ENCODE assay signal across 8 cellular contexts in genomic region chr1:37486680-37487618, GRCh38. TPM values are rescaled to one million over a fixed set of nuclear protein-coding genes. Genes with fewer than 3 reads are reported as not detected.
DNase-seq lines count a peak whose midpoint lies in the region; ATAC-seq and TF ChIP-seq lines count a peak whose summit lies in the region.

No MANE protein-coding gene starts in this region.

- intact Hi-C loops in left colon (cut with DNase I, micrococcal nuclease): no loop called here

- H3K4me3 ChIP-seq in GM12865 (ENCODE audit: low read depth, low read length): no peak overlapping the region

- TF ChIP-seq CTCF in 22Rv1 (IDR thresholded peaks at IDR 0.05) (peak; percentile 98), GM12865 (IDR thresholded peaks at IDR 0.05; ENCODE audit: insufficient read depth, low read depth, low read length, missing control alignments) (peak; percentile 97)

- no peak overlapping the region for H3K27ac ChIP-seq in 22Rv1

- DNase-seq in GM12865 (ENCODE audit: low read depth) (peak; percentile 77), NCI-H2171 (lab: John Stamatoyannopoulos, UW) (peak; percentile 26), cerebellar cortex (ENCODE audit: low spot score) (peak; percentile 70), left colon (peak; percentile 69 to 84)
- peak; percentile 88 for DNase-seq in activated CD4-positive, CD25-positive, alpha-beta regulatory T cell treated with anti-CD3 and anti-CD28 coated beads, Interleukin-2, amount 50 U/mL, for 72 hours
- DNase-seq in stimulated activated CD4-positive, alpha-beta T cell treated with anti-CD3 and anti-CD28 coated beads, Interleukin-2, amount 100 ng/mL, for 4 hours (ENCODE audit: low read depth): peak; percentile 54

- peak; percentile 78 for ATAC-seq in left colon
- no peak for ATAC-seq in GM21526 (IDR thresholded peaks at IDR 0.05; ENCODE audit: low FRiP score, unreplicated experiment)

RNA-seq across cellular contexts. Expression of gene ZC3H12A, which starts 12.6 kb away (rescaled TPM):
- total RNA-seq in left colon: 10 to 100 TPM; 24.0 to 61.6 TPM

RNA-seq across cellular contexts. Expression of gene MEAF6, which starts 27.6 kb away (rescaled TPM):
- total RNA-seq in left colon: 10 to 100 TPM; 38.1 to 41.4 TPM

Comparison
In these comparisons a context has a peak if more than half of its experiments do, and no peak if none do; other contexts are left out.
1. DNase-seq: peak in every context shown above with its lines; median percentile 88 in activated CD4-positive, CD25-positive, alpha-beta regulatory T cell treated with anti-CD3 and anti-CD28 coated beads, Interleukin-2, amount 50 U/mL, for 72 hours; 77 in GM12865; 76 in left colon; 70 in cerebellar cortex; 54 in stimulated activated CD4-positive, alpha-beta T cell treated with anti-CD3 and anti-CD28 coated beads, Interleukin-2, amount 100 ng/mL, for 4 hours; 26 in NCI-H2171.